Comparison of ENCODE assay signal across 18 cellular contexts in the genomic region with DNA sequence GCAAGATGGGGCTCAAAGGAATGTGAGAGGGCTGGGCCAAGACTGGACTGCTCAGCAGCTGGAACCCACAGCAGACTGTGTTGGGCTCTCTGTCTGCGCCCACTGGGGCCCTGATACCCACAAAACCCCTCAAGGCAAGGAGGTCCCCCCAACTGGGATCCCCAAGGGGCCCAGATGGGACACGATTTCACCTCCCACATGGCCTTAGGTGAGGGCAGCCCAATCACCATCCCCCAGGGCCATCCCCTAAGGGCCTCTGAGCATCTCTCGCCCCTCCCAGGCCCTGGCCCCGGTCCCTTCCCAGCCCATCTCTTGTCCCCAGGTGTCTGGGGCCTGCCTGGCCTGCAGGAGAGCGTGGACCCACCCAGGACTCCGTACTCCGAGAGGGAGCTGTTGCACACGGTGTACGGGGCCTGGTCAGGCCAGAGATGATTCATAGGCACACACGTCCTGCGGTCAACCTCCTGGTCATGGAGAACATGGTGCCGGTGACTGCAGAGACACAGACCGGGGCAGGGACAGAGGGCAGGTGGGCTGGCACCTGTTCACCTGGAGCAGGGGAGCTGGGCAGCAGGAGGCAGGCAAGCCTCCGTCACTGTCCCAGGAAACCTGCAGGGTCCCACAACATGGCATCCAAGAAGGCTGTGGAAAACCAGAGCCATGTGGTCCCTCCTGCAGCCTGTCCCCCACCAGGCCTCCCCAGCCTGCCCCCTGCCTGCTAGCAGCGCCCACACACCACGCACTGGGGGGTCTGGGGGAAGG. TPM values are rescaled to one million over a fixed set of nuclear protein-coding genes. Genes with fewer than 3 reads are reported as not detected.
"Had no signal": no experiment of that assay in that cellular context is flagged by ENCODE, and none has a peak within 500 bp of the region (broad histone marks: within the 10 kb centered on the region; RNA-seq: fewer than 3 reads in every experiment).

No MANE protein-coding gene starts in this region.

- H3K27me3 Mint-ChIP-seq: activated CD4-positive, alpha-beta T cell treated with anti-CD3 and anti-CD28 coated beads, Interleukin-2, amount 10 ng/mL, durations not matched to agents 7 days and 5 days; activated naive CD8-positive, alpha-beta T cell treated with anti-CD3 and anti-CD28 coated beads, Interleukin-2, amount 10 ng/mL, durations not matched to agents 7 days and 5 days had no signal

- H3K27ac ChIP-seq: heart left ventricle, left ventricle myocardium inferior, sigmoid colon had no signal

- H3K27ac Mint-ChIP-seq: activated CD4-positive, alpha-beta T cell treated with anti-CD3 and anti-CD28 coated beads, Interleukin-2, amount 10 ng/mL, durations not matched to agents 7 days and 5 days; activated naive CD8-positive, alpha-beta T cell treated with anti-CD3 and anti-CD28 coated beads, Interleukin-2, amount 10 ng/mL, durations not matched to agents 7 days and 5 days; activated T-cell treated with anti-CD3 and anti-CD28 coated beads, Interleukin-2, amount 50 U/mL, for 72 hours; nephron had no signal

- H3K9me3 Mint-ChIP-seq: activated CD4-positive, alpha-beta T cell treated with anti-CD3 and anti-CD28 coated beads, Interleukin-2, amount 10 ng/mL, durations not matched to agents 7 days and 5 days; activated naive CD8-positive, alpha-beta T cell treated with anti-CD3 and anti-CD28 coated beads, Interleukin-2, amount 10 ng/mL, durations not matched to agents 7 days and 5 days; nephron had no signal

- H3K4me3 ChIP-seq: heart left ventricle, left ventricle myocardium inferior, sigmoid colon had no signal

- ATAC-seq: activated T-cell treated with anti-CD3 and anti-CD28 coated beads, Interleukin-2, amount 50 U/mL, for 72 hours; heart left ventricle had no signal

- FAIRE-seq: endothelial cell of umbilical vein, frontal cortex, islet of Langerhans had no signal

- DNase-seq: activated CD4-positive, alpha-beta T cell treated with anti-CD3 and anti-CD28 coated beads, Interleukin-2, amount 10 ng/mL, durations not matched to agents 7 days and 5 days; activated gamma-delta T cell treated with Interleukin-2 at 50 U/mL for 16 hours; activated naive CD8-positive, alpha-beta T cell treated with anti-CD3 and anti-CD28 coated beads, Interleukin-2, amount 10 ng/mL, durations not matched to agents 7 days and 5 days; activated T-cell treated with anti-CD3 and anti-CD28 coated beads, Interleukin-2, amount 50 U/mL, for 72 hours; heart left ventricle; left ventricle myocardium inferior; mesenchymal stem cell; sigmoid colon; stimulated activated CD4-positive, alpha-beta T cell treated with anti-CD3 and anti-CD28 coated beads, Interleukin-12 subunit alpha, Interleukin-12 subunit beta, amount 100 ng/mL, for 4 hours; stimulated activated CD4-positive, alpha-beta T cell treated with anti-CD3 and anti-CD28 coated beads, Interleukin-2, amount 100 ng/mL, for 48 hours; stimulated activated CD8-positive, alpha-beta memory T cell treated with anti-CD3 and anti-CD28 coated beads, Interleukin-4, amount 100 ng/mL, for 48 hours had no signal

- H3K27me3 ChIP-seq: heart left ventricle, sigmoid colon had no signal

- H3K4me3 Mint-ChIP-seq: activated CD4-positive, alpha-beta T cell treated with anti-CD3 and anti-CD28 coated beads, Interleukin-2, amount 10 ng/mL, durations not matched to agents 7 days and 5 days; activated naive CD8-positive, alpha-beta T cell treated with anti-CD3 and anti-CD28 coated beads, Interleukin-2, amount 10 ng/mL, durations not matched to agents 7 days and 5 days; activated T-cell treated with anti-CD3 and anti-CD28 coated beads, Interleukin-2, amount 50 U/mL, for 72 hours; nephron had no signal

- H3K36me3 Mint-ChIP-seq: activated naive CD8-positive, alpha-beta T cell treated with anti-CD3 and anti-CD28 coated beads, Interleukin-2, amount 10 ng/mL, durations not matched to agents 7 days and 5 days had no signal

- H3K36me3 ChIP-seq: heart left ventricle, left ventricle myocardium inferior, sigmoid colon had no signal

- H3K4me1 Mint-ChIP-seq: activated CD4-positive, alpha-beta T cell treated with anti-CD3 and anti-CD28 coated beads, Interleukin-2, amount 10 ng/mL, durations not matched to agents 7 days and 5 days; activated naive CD8-positive, alpha-beta T cell treated with anti-CD3 and anti-CD28 coated beads, Interleukin-2, amount 10 ng/mL, durations not matched to agents 7 days and 5 days; nephron had no signal

RNA-seq across cellular contexts. Expression of a gene that starts 21.6 kb away (rescaled TPM):
- total RNA-seq: activated CD4-positive, alpha-beta T cell treated with anti-CD3 and anti-CD28 coated beads, Interleukin-2, amount 10 ng/mL, durations not matched to agents 7 days and 5 days; activated naive CD8-positive, alpha-beta T cell treated with anti-CD3 and anti-CD28 coated beads, Interleukin-2, amount 10 ng/mL, durations not matched to agents 7 days and 5 days; aorta; bronchial epithelial cell; T-helper 1 cell treated with Interleukin-12 subunit alpha and Interleukin-12 subunit beta and Interleukin-4 antibody, amounts not matched to agents 30 ng/mL and 1 ng/mL, for 36 hours had no signal
